In the genomic region with DNA sequence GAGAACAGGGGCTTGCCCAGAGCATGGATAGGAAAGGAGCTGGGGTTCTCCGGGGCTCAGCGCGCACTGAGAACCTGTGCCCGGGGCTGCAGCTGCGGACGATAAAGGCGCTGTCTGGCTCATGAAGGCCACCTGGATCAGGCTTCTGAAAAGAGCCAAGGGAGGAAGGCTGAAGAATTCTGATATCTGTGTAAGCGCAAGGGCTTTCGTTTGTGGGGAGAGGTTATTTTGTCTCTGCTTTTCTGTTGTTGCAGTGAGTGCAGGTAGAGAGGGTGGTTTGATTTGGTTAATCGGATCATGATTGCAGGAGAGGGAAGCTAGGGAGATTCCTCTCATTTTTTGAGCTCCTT, we compare ENCODE assay signal across 8 cellular contexts.
A peak's percentile ranks its signal among the peaks of the same experiment; 100 is the strongest.
DNase-seq lines count a peak whose midpoint lies in the region; ATAC-seq and FAIRE-seq lines count a peak whose summit lies in the region.

No MANE protein-coding gene starts in this region.

- FAIRE-seq in small intestine (lab: Jason Lieb, UNC) (no peak), RCC 7860 (lab: Jason Lieb, UNC) (no peak)

- no peak overlapping the region for H3K9ac ChIP-seq in NT2/D1 (ENCODE audit: insufficient read length, low read depth)

- intact Hi-C loops in left ventricle myocardium superior (cut with micrococcal nuclease): no loop called here

- DNase-seq in NCI-H2227 (lab: John Stamatoyannopoulos, UW; ENCODE audit: unreplicated experiment): peak; percentile 15
- no peak for DNase-seq in NCI-H2227 treated with DMSO at 0.1 percent for 48 hours (lab: John Stamatoyannopoulos, UW)
- no peak for DNase-seq in NT2/D1 (ENCODE audit: low read depth, low spot score)
- DNase-seq in left ventricle myocardium superior: no peak
- DNase-seq in small intestine: peak; percentile 55
- DNase-seq in midbrain (lab: John Stamatoyannopoulos, UW): no peak
- no peak for DNase-seq in RCC 7860 (ENCODE audit: low spot score)
- no peak for DNase-seq in foreskin melanocyte

- ATAC-seq in left ventricle myocardium superior: peak; percentile 58

- H3K4me3 ChIP-seq in NT2/D1 (ENCODE audit: insufficient read length, low read depth) (peak overlapping the region; percentile 5), small intestine (ENCODE audit: low read depth in 1 of 2, low read length in 2 of 2) (peak overlapping the region; percentile 4 to 56)

- no peaks in the 10 kb centered on the region for H3K4me1 ChIP-seq in NT2/D1 (ENCODE audit: insufficient read depth, insufficient read length)
- H3K4me1 ChIP-seq in small intestine (ENCODE audit: control insufficient read depth in 2 of 2, insufficient read depth in 1 of 2, low read depth in 1 of 2, low read length in 1 of 2): peaks cover 0 to 2% of the 10 kb centered on the region in 2 donors

- H3K9me3 ChIP-seq in NT2/D1 (ENCODE audit: insufficient read depth, low read length): no peaks in the 10 kb centered on the region
- no peaks in the 10 kb centered on the region for H3K9me3 ChIP-seq in small intestine (ENCODE audit: control insufficient read depth, low read depth)

- 5 to 19% (median 8%) methylated on average over 10 of the region's 10 CpGs for WGBS in small intestine, 3 donors

- H3K27me3 ChIP-seq in NT2/D1 (ENCODE audit: insufficient read depth, insufficient read length) (peaks cover 20% of the 10 kb centered on the region), small intestine (ENCODE audit: control insufficient read depth in 2 of 2, insufficient read depth in 2 of 2, low read length in 2 of 2) (no peaks in the 10 kb centered on the region)

- peak overlapping the region in 1 of 2 donors; percentile 36 for H3K27ac ChIP-seq in small intestine (ENCODE audit: low read depth in 1 of 2, low read length in 1 of 2)

- H3K36me3 ChIP-seq in NT2/D1 (ENCODE audit: insufficient read depth, insufficient read length, low read length): no peaks in the 10 kb centered on the region
- no peaks in the 10 kb centered on the region for H3K36me3 ChIP-seq in small intestine (ENCODE audit: control insufficient read depth in 2 of 2, insufficient read depth in 2 of 2, low read length in 2 of 2)

Comparison
In these comparisons a context has a peak if more than half of its experiments do, and no peak if none do; other contexts are left out.
1. DNase-seq: peak in NCI-H2227 (single experiment) and small intestine (single experiment); none in NCI-H2227 treated with DMSO at 0.1 percent for 48 hours (single experiment), NT2/D1 (single experiment), left ventricle myocardium superior (single experiment), midbrain (single experiment), RCC 7860 (single experiment) and foreskin melanocyte (single experiment).